14 cellular contexts compared by ENCODE assay signal in the genomic region with DNA sequence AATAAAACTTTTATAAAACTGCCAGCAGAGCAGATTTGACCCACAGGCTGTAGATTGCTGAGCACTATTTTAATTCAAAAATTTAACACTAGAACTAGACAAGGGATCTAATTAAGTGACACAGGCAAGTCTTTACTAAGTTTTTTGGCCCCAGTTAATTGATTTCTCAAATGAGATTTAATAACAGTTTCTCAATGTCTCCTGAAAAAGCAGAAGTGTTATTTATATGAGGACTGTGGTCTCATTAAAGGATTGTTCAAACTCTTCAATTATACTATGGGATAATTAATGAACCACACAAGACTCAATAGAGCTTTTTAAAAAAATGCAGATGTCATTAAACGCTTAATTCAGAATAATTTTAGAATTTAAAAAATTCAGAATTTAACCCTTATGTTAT. TPM values are rescaled to one million over a fixed set of nuclear protein-coding genes. Genes with fewer than 3 reads are reported as not detected.
A peak's percentile ranks its signal among the peaks of the same experiment; 100 is the strongest.
DNase-seq lines count a peak whose midpoint lies in the region; ATAC-seq and TF ChIP-seq lines count a peak whose summit lies in the region.
"Had no signal": no experiment of that assay in that cellular context is flagged by ENCODE, and none has a peak within 500 bp of the region (broad histone marks: within the 10 kb centered on the region; RNA-seq: fewer than 3 reads in every experiment).

No MANE protein-coding gene starts in this region.

- no peaks in the 10 kb centered on the region for H3K9me2 ChIP-seq in SK-N-SH

- TF ChIP-seq EP300 in SK-N-SH (IDR thresholded peaks at IDR 0.05; ENCODE audit: borderline replicate concordance in 1 of 2, low read depth in 1 of 2, low read length in 1 of 2) (no peak), sigmoid colon (IDR thresholded peaks at IDR 0.05) (no peak)

- intact Hi-C loops in sigmoid colon (cut with DNase I): no loop called here

- H3K4me1 ChIP-seq in SK-N-SH (ENCODE audit: control insufficient read depth in 1 of 2, insufficient read depth in 2 of 2, low read depth in 1 of 2, low read length in 1 of 2) (no peaks in the 10 kb centered on the region; a peak in 1 of 4 replicates), fibroblast of lung (ENCODE audit: control insufficient read depth, extremely low read depth, insufficient read depth, low read length) (peaks cover 2% of the 10 kb centered on the region), sigmoid colon (peaks cover 0 to 55% (median 32%) of the 10 kb centered on the region in 4 donors)

- POLR2A ChIA-PET in SK-N-SH (lab: Yijun Ruan, JAX): no interaction called here

- TF ChIP-seq RAD21 in SK-N-SH (IDR thresholded peaks at IDR 0.05; ENCODE audit: low read length): no peak

- no peak overlapping the region for H2AFZ ChIP-seq in SK-N-SH (ENCODE audit: low read depth)
- H2AFZ ChIP-seq in fibroblast of lung (ENCODE audit: low read length): no peak overlapping the region

- H3K4me2 ChIP-seq in SK-N-SH (peak overlapping the region; percentile 11; the same call in 1 of the 2 replicates), fibroblast of lung (ENCODE audit: extremely low read depth, insufficient read depth, low read length) (peak overlapping the region; percentile 97)

- 83% methylated on average over 1 of the region's 1 CpG for WGBS in SK-N-SH (ENCODE audit: low lambda C conversion rate)
- WGBS in sigmoid colon, 2 donors: 63 to 68% methylated on average over 1 of the region's 1 CpG

- DNase-seq in SK-N-SH: no peak
- DNase-seq in NB4 (ENCODE audit: low read depth): peak; percentile 60
- no peak for DNase-seq in fibroblast of lung (ENCODE audit: low read depth in 2 of 2)
- DNase-seq in sigmoid colon: no peak
- DNase-seq in NCI-H2081 treated with DMSO at 0.1 percent for 48 hours (lab: John Stamatoyannopoulos, UW): no peak
- DNase-seq in HuH-7.5 (ENCODE audit: low spot score): no peak
- DNase-seq: activated CD4-positive, CD25-positive, alpha-beta regulatory T cell treated with anti-CD3 and anti-CD28 coated beads, Interleukin-2, amount 50 U/mL, for 72 hours; COR-L47; NCI-H1436; NCI-H774; testis had no signal

- H3F3A ChIP-seq in SK-N-SH (replicated peaks; ENCODE audit: insufficient read depth): peaks cover 14% of the 10 kb centered on the region

- TF ChIP-seq CTCF in SK-N-SH (IDR thresholded peaks at IDR 0.05) (no peak), NB4 (IDR thresholded peaks at IDR 0.05; ENCODE audit: low read depth, low read length) (no peak), fibroblast of lung (conservative IDR thresholded peaks at IDR 0.05 in 1 of 2, IDR thresholded peaks at IDR 0.05 in 1 of 2; ENCODE audit: low read depth in 1 of 2, low read length in 2 of 2) (no peak), sigmoid colon (IDR thresholded peaks at IDR 0.05) (no peak)

- H3K36me3 ChIP-seq in SK-N-SH (replicated peaks in 1 of 2; ENCODE audit: control insufficient read depth in 1 of 2, insufficient read depth in 2 of 2, low read length in 1 of 2) (peaks cover 0 to 3% of the 10 kb centered on the region in 2 experiments), fibroblast of lung (ENCODE audit: control insufficient read depth, insufficient read depth, low read length) (no peaks in the 10 kb centered on the region), sigmoid colon (no peaks in the 10 kb centered on the region)

- TF ChIP-seq POLR2A in NB4 (IDR thresholded peaks at IDR 0.05; ENCODE audit: extremely low read depth, insufficient read length): no peak
- TF ChIP-seq POLR2A in sigmoid colon (IDR thresholded peaks at IDR 0.05): no peak

- H3K27me3 ChIP-seq in SK-N-SH (ENCODE audit: insufficient read depth) (no peaks in the 10 kb centered on the region), fibroblast of lung (ENCODE audit: control insufficient read depth, insufficient read depth, low read length) (no peaks in the 10 kb centered on the region), sigmoid colon (no peaks in the 10 kb centered on the region)
- H3K27me3 ChIP-seq: SJSA1, testis had no signal

- no peak overlapping the region for H3K27ac ChIP-seq in SK-N-SH (ENCODE audit: low read depth in 2 of 2, low read length in 1 of 2)
- H3K27ac ChIP-seq in fibroblast of lung (ENCODE audit: insufficient read depth, low read length): no peak overlapping the region
- peak overlapping the region in 3 of 4 donors; percentile 17 to 93 (median 91) for H3K27ac ChIP-seq in sigmoid colon
- H3K27ac ChIP-seq: SJSA1 had no signal

- peaks cover 52% of the 10 kb centered on the region for H3K79me2 ChIP-seq in SK-N-SH (ENCODE audit: insufficient read depth)
- H3K79me2 ChIP-seq in fibroblast of lung (ENCODE audit: control insufficient read depth, insufficient read depth, low read length): peaks cover 46% of the 10 kb centered on the region

- CTCF ChIA-PET in SK-N-SH (lab: Yijun Ruan, JAX): interaction anchor here (0.9 to 1.5 kb wide), 2 partner anchors 10 to 32 kb away, joined by 3 to 4 read pairs; no protein-coding TSS in a partner anchor

- no peaks in the 10 kb centered on the region; the same call in 1 of the 2 replicates for H4K20me1 ChIP-seq in SK-N-SH (ENCODE audit: insufficient read depth)
- H4K20me1 ChIP-seq in fibroblast of lung (ENCODE audit: control insufficient read depth, extremely low read depth, insufficient read depth, low read length): no peaks in the 10 kb centered on the region

- H3K4me3 ChIP-seq in SK-N-SH (ENCODE audit: low read depth in 2 of 2, low read length in 1 of 2) (peak overlapping the region in 1 of 2 experiments; percentile 4; a peak in 1 of 4 replicates), NB4 (ENCODE audit: low read depth, low read length) (no peak overlapping the region), fibroblast of lung (replicated peaks in 1 of 4; ENCODE audit: control extremely low read depth in 1 of 4, insufficient read depth in 1 of 4, low read depth in 3 of 4, low read length in 4 of 4) (peak overlapping the region in 2 of 4 experiments; percentile 25 to 100), sigmoid colon (no peak overlapping the region)

- no peaks in the 10 kb centered on the region for H3K9me3 ChIP-seq in SK-N-SH
- no peaks in the 10 kb centered on the region for H3K9me3 ChIP-seq in fibroblast of lung (ENCODE audit: control insufficient read depth, insufficient read depth, low read depth, low read length)
- H3K9me3 ChIP-seq in sigmoid colon: no peaks in the 10 kb centered on the region
- H3K9me3 ChIP-seq: SJSA1, testis had no signal

- H3K9ac ChIP-seq in SK-N-SH (no peak overlapping the region), fibroblast of lung (ENCODE audit: insufficient read depth, low read length) (peak overlapping the region; percentile 23)

- ATAC-seq in SK-N-SH treated with all-trans-retinoic acid at 6 μM for 48 hours (no peak), HG02678 (IDR thresholded peaks at IDR 0.05; ENCODE audit: unreplicated experiment) (no peak)

TF ChIP-seq in SK-N-SH, 30 proteins besides CTCF, POLR2A, EP300 and RAD21 (continues in another document):
- TF ChIP-seq SIN3A (IDR thresholded peaks at IDR 0.05; ENCODE audit: borderline replicate concordance, low read depth, low read length): no peak
- TF ChIP-seq TEAD4 (IDR thresholded peaks at IDR 0.05; ENCODE audit: borderline replicate concordance, insufficient read depth): no peak
- no peak for TF ChIP-seq USF1 (IDR thresholded peaks at IDR 0.05; ENCODE audit: borderline replicate concordance, low read depth)

TF ChIP-seq in SK-N-SH treated with all-trans-retinoic acid at 6 μM for 48 hours, 23 proteins besides CTCF, POLR2A, EP300 and RAD21 (continues in another document):
- no peak for TF ChIP-seq ZNF565 (CRISPR knock-in tag; conservative IDR thresholded peaks at IDR 0.05; ENCODE audit: low read depth)
- TF ChIP-seq ARNTL (CRISPR knock-in tag; IDR thresholded peaks at IDR 0.05; ENCODE audit: borderline replicate concordance, low read depth): no peak
- TF ChIP-seq, protein P1, sequence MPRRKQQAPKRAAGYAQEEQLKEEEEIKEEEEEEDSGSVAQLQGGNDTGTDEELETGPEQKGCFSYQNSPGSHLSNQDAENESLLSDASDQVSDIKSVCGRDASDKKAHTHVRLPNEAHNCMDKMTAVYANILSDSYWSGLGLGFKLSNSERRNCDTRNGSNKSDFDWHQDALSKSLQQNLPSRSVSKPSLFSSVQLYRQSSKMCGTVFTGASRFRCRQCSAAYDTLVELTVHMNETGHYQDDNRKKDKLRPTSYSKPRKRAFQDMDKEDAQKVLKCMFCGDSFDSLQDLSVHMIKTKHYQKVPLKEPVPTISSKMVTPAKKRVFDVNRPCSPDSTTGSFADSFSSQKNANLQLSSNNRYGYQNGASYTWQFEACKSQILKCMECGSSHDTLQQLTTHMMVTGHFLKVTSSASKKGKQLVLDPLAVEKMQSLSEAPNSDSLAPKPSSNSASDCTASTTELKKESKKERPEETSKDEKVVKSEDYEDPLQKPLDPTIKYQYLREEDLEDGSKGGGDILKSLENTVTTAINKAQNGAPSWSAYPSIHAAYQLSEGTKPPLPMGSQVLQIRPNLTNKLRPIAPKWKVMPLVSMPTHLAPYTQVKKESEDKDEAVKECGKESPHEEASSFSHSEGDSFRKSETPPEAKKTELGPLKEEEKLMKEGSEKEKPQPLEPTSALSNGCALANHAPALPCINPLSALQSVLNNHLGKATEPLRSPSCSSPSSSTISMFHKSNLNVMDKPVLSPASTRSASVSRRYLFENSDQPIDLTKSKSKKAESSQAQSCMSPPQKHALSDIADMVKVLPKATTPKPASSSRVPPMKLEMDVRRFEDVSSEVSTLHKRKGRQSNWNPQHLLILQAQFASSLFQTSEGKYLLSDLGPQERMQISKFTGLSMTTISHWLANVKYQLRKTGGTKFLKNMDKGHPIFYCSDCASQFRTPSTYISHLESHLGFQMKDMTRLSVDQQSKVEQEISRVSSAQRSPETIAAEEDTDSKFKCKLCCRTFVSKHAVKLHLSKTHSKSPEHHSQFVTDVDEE (CRISPR knock-in tag; IDR thresholded peaks at IDR 0.05): no peak
- no peak for TF ChIP-seq ZFP3 (CRISPR knock-in tag; IDR thresholded peaks at IDR 0.05)
- TF ChIP-seq TCF4 (CRISPR knock-in tag; IDR thresholded peaks at IDR 0.05; ENCODE audit: borderline replicate concordance): no peak
- TF ChIP-seq GLIS3 (CRISPR knock-in tag; IDR thresholded peaks at IDR 0.05): no peak

RNA-seq across cellular contexts. Expression of gene HEATR5A, which starts 1.9 kb away (rescaled TPM):
- 7.1 and 12.9 TPM in 2 replicates for polyA plus RNA-seq in SK-N-SH (2012; rRNA removed)
- polyA plus RNA-seq in SK-N-SH (2012; cell fraction: cytosol; rRNA removed): 11.4 and 12.5 TPM in 2 replicates
- 6.2 and 14.7 TPM in 2 replicates for polyA plus RNA-seq in SK-N-SH (2012; cell fraction: nucleus; rRNA removed)
- total RNA-seq in fibroblast of lung: 44.9 and 59.8 TPM in 2 replicates
- polyA plus RNA-seq in fibroblast of lung: 28.1 and 45.4 TPM in 2 replicates
- 19.0 and 22.8 TPM in 2 replicates for polyA plus RNA-seq in fibroblast of lung (2012)
- polyA minus RNA-seq in fibroblast of lung (ENCODE audit: low replicate concordance): 23.5 and 24.9 TPM in 2 replicates
- 10 to 100 TPM; 27.6 to 41.9 (median 36.0) TPM for total RNA-seq in sigmoid colon
- 10 to 100 TPM in 2 of 3 donors, 1 to 10 TPM in 1; 9.3 to 28.7 (median 10.2) TPM for polyA plus RNA-seq in sigmoid colon

RNA-seq across cellular contexts. Expression of gene DTD2, which starts 38.9 kb away (rescaled TPM):
- polyA plus RNA-seq in SK-N-SH (2012; rRNA removed) (10.5 and 14.7 TPM in 2 replicates), fibroblast of lung (25.1 and 25.4 TPM in 2 replicates), sigmoid colon (10 to 100 TPM; 10.8 to 13.8 (median 11.6) TPM)
- polyA plus RNA-seq in SK-N-SH (2012; cell fraction: cytosol; rRNA removed): 15.3 and 16.6 TPM in 2 replicates
- 5.4 and 5.5 TPM in 2 replicates for polyA plus RNA-seq in SK-N-SH (2012; cell fraction: nucleus; rRNA removed)
- total RNA-seq in fibroblast of lung (34.7 and 40.8 TPM in 2 replicates), sigmoid colon (10 to 100 TPM; 26.0 to 31.6 (median 27.6) TPM)
- polyA plus RNA-seq in fibroblast of lung (2012): 12.6 and 14.5 TPM in 2 replicates
- polyA minus RNA-seq in fibroblast of lung (ENCODE audit: low replicate concordance): 3.1 and 4.1 TPM in 2 replicates

Comparison
In these comparisons a context has a peak if more than half of its experiments do, and no peak if none do; other contexts are left out.
1. H3K27ac ChIP-seq: peak in sigmoid colon (3 of 4); none in SK-N-SH (0 of 2) and fibroblast of lung (single experiment).